Comparison of ENCODE assay signal across 19 cellular contexts in the genomic region with DNA sequence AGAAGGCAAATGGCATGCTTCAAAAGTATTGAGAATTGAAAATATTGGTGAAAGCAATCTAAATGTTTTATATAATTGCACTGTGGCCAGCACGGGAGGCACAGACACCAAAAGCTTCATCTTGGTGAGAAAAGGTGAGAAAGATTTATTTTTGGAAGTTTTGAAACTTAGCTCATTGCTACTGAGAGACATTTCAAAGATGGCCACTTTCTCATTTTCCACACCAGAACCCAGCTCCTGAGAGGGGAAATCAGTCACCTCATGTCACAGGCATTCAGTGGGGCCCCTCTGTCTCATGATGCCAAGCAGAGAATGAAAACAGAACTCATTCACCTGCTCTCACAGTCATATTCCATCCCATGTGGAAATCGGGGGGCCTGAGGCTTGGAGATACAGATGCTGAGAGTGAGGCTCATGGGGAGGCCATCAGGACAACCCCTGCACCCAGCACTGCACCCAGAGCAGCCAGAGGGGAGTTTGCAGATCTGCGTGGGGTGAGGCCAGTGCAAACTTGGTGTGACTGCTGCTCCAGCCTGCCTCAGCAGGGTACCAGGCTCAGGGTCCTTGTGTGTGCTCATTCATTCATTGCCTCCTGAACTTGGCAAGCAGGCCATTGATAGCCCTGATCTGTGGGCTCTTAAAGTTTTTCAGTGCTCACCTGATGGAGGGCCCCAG. TPM values are rescaled to one million over a fixed set of nuclear protein-coding genes. Genes with fewer than 3 reads are reported as not detected.
"Had no signal": no experiment of that assay in that cellular context is flagged by ENCODE, and none has a peak within 500 bp of the region (broad histone marks: within the 10 kb centered on the region; RNA-seq: fewer than 3 reads in every experiment).

No MANE protein-coding gene starts in this region.

- DNase-seq: activated CD4-positive, alpha-beta T cell treated with anti-CD3 and anti-CD28 coated beads, Interleukin-2, amount 50 U/mL, for 1 hour; activated CD4-positive, CD25-positive, alpha-beta regulatory T cell treated with anti-CD3 and anti-CD28 coated beads, Interleukin-2, amount 50 U/mL, for 72 hours; activated CD8-positive, alpha-beta memory T cell treated with anti-CD3 and anti-CD28 coated beads, Interleukin-2, amount 50 U/mL, for 48 hours; activated gamma-delta T cell; activated T-cell treated with anti-CD3 and anti-CD28 coated beads, Interleukin-2, amount 50 U/mL, for 48 hours; cerebellar nuclear complex; effector CD4-positive, alpha-beta T cell; gastrocnemius medialis; heart left ventricle; left ventricle myocardium inferior; mammary epithelial cell; midbrain; stimulated activated CD4-positive, alpha-beta T cell treated with anti-CD3 and anti-CD28 coated beads, Interleukin-2, amount 100 ng/mL, for 24 hours; testis had no signal

- H3K27me3 Mint-ChIP-seq: activated naive CD8-positive, alpha-beta T cell; type B pancreatic cell had no signal

- H3K36me3 Mint-ChIP-seq: type B pancreatic cell had no signal

- ATAC-seq: gastrocnemius medialis, heart left ventricle had no signal

- H3K4me3 Mint-ChIP-seq: activated naive CD8-positive, alpha-beta T cell; type B pancreatic cell had no signal

- H3K27ac Mint-ChIP-seq: activated naive CD8-positive, alpha-beta T cell; type B pancreatic cell had no signal

RNA-seq across cellular contexts. Expression of a gene that starts 36.0 kb away (rescaled TPM):
- total RNA-seq: bronchial epithelial cell, kidney epithelial cell, mammary epithelial cell, osteoblast had no signal
